Comparison of ENCODE assay signal across 18 cellular contexts in genomic region chr1:36882536-36883285, GRCh38.
"Had no signal": no experiment of that assay in that cellular context is flagged by ENCODE, and none has a peak within 500 bp of the region (broad histone marks: within the 10 kb centered on the region; RNA-seq: fewer than 3 reads in every experiment).

No MANE protein-coding gene starts in this region.

- H3K27ac ChIP-seq: epithelial cell of prostate, gastrocnemius medialis, heart left ventricle, neural progenitor cell, pancreas, tibial nerve had no signal

- H3K4me3 Mint-ChIP-seq: activated naive CD8-positive, alpha-beta T cell treated with anti-CD3 and anti-CD28 coated beads, Interleukin-2, amount 10 ng/mL, durations not matched to agents 7 days and 5 days; brain; neural progenitor cell; stimulated activated naive B cell treated with anti-CD40 and anti-IgM and Interleukin-4, amounts not matched to agents 10 μg/mL and 1 μg/mL and 100 μg/mL, for 72 hours had no signal

- H3K4me3 ChIP-seq: gastrocnemius medialis, heart left ventricle, neural progenitor cell, pancreas, tibial nerve had no signal

- H3K9ac ChIP-seq: neural progenitor cell had no signal

- DNase-seq: activated CD4-positive, CD25-positive, alpha-beta regulatory T cell treated with anti-CD3 and anti-CD28 coated beads, Interleukin-2, amount 50 U/mL, for 72 hours; activated naive CD8-positive, alpha-beta T cell treated with anti-CD3 and anti-CD28 coated beads, Interleukin-2, amount 10 ng/mL, durations not matched to agents 7 days and 5 days; central memory CD4-positive, alpha-beta T cell; effector memory CD4-positive, alpha-beta T cell; gastrocnemius medialis; heart left ventricle; left cardiac atrium; naive B cell; stimulated activated CD4-positive, alpha-beta T cell treated with anti-CD3 and anti-CD28 coated beads, Interleukin-4, amount 100 ng/mL, for 1 hour; stimulated activated naive B cell treated with anti-CD40 and anti-IgM and Interleukin-4, amounts not matched to agents 10 μg/mL and 1 μg/mL and 100 μg/mL, for 72 hours; substantia nigra; T-helper 1 cell; T1000 had no signal

- H3K27ac Mint-ChIP-seq: activated naive CD8-positive, alpha-beta T cell treated with anti-CD3 and anti-CD28 coated beads, Interleukin-2, amount 10 ng/mL, durations not matched to agents 7 days and 5 days; brain; naive B cell; neural progenitor cell; stimulated activated naive B cell treated with anti-CD40 and anti-IgM and Interleukin-4, amounts not matched to agents 10 μg/mL and 1 μg/mL and 100 μg/mL, for 72 hours had no signal

- H3K4me1 ChIP-seq: gastrocnemius medialis, pancreas had no signal

- H3K27me3 ChIP-seq: neural progenitor cell, pancreas, tibial nerve had no signal

- H3K9me3 Mint-ChIP-seq: activated naive CD8-positive, alpha-beta T cell treated with anti-CD3 and anti-CD28 coated beads, Interleukin-2, amount 10 ng/mL, durations not matched to agents 7 days and 5 days; brain; naive B cell; neural progenitor cell; stimulated activated naive B cell treated with anti-CD40 and anti-IgM and Interleukin-4, amounts not matched to agents 10 μg/mL and 1 μg/mL and 100 μg/mL, for 72 hours had no signal

- H3K4me1 Mint-ChIP-seq: activated naive CD8-positive, alpha-beta T cell treated with anti-CD3 and anti-CD28 coated beads, Interleukin-2, amount 10 ng/mL, durations not matched to agents 7 days and 5 days; naive B cell; neural progenitor cell; stimulated activated naive B cell treated with anti-CD40 and anti-IgM and Interleukin-4, amounts not matched to agents 10 μg/mL and 1 μg/mL and 100 μg/mL, for 72 hours had no signal

- H3K36me3 ChIP-seq: gastrocnemius medialis, heart left ventricle, neural progenitor cell, pancreas had no signal

- H3K9me3 ChIP-seq: gastrocnemius medialis, heart left ventricle, pancreas, tibial nerve had no signal

- H3K36me3 Mint-ChIP-seq: activated naive CD8-positive, alpha-beta T cell treated with anti-CD3 and anti-CD28 coated beads, Interleukin-2, amount 10 ng/mL, durations not matched to agents 7 days and 5 days; naive B cell; neural progenitor cell; stimulated activated naive B cell treated with anti-CD40 and anti-IgM and Interleukin-4, amounts not matched to agents 10 μg/mL and 1 μg/mL and 100 μg/mL, for 72 hours had no signal
